ENCODE assay signal across 1 cellular context in genomic region chr1:156054500-156055342, GRCh38.
A peak's percentile ranks its signal among the peaks of the same experiment; 100 is the strongest.
TF ChIP-seq lines count a peak whose summit lies in the region.

LAMTOR2 (plus strand) TSS chr1:156054782; CDS start chr1:156054890, 108 bp downstream.

TF ChIP-seq in HepG2, 621 proteins besides CTCF, POLR2A, EP300 and RAD21 (continued from another document and continues in another):
- TF ChIP-seq HNF1B (CRISPR knock-in tag; IDR thresholded peaks at IDR 0.05) (peak; percentile 80), ZNF138 (CRISPR knock-in tag; IDR thresholded peaks at IDR 0.05; ENCODE audit: low read depth) (0 out of 2 replicates have a peak, but pooled peaks have one; percentile 21), ZNF562 (CRISPR knock-in tag; IDR thresholded peaks at IDR 0.05; ENCODE audit: borderline replicate concordance) (no peak), GPN1 (CRISPR knock-in tag; IDR thresholded peaks at IDR 0.05; ENCODE audit: borderline replicate concordance) (no peak), HHEX (CRISPR knock-in tag; IDR thresholded peaks at IDR 0.05) (peak; percentile 48; the same call in 1 of the 2 replicates), ZNF256 (CRISPR knock-in tag; conservative IDR thresholded peaks at IDR 0.05) (no peak), ZNF335 (CRISPR knock-in tag; IDR thresholded peaks at IDR 0.05) (peak; percentile 85; the same call in 1 of the 2 replicates), GABPA (IDR thresholded peaks at IDR 0.05; ENCODE audit: low read depth, low read length) (peak; percentile 67), GABPA (CRISPR knock-in tag; IDR thresholded peaks at IDR 0.05; ENCODE audit: low read depth) (peak; percentile 94), ZNF672 (CRISPR knock-in tag; IDR thresholded peaks at IDR 0.05) (no peak), ZFP36 (IDR thresholded peaks at IDR 0.05; ENCODE audit: borderline replicate concordance, low read depth, low read length, partially characterized antibody) (no peak), ZNF530 (CRISPR knock-in tag; IDR thresholded peaks at IDR 0.05; ENCODE audit: low read depth) (no peak), ZNF605 (CRISPR knock-in tag; IDR thresholded peaks at IDR 0.05) (peak; percentile 72; the same call in 1 of the 2 replicates), IRX3 (CRISPR knock-in tag; IDR thresholded peaks at IDR 0.05; ENCODE audit: borderline replicate concordance, low read depth) (no peak), FOXA1 (IDR thresholded peaks at IDR 0.05) (no peak), FOXA1 (CRISPR knock-in tag; IDR thresholded peaks at IDR 0.05) (no peak), ZNF7 (CRISPR knock-in tag; IDR thresholded peaks at IDR 0.05) (no peak), STAT6 (CRISPR knock-in tag; IDR thresholded peaks at IDR 0.05; ENCODE audit: borderline replicate concordance) (peak; percentile 65; the same call in 1 of the 2 replicates), ZNF879 (CRISPR knock-in tag; IDR thresholded peaks at IDR 0.05) (no peak), KDM1A (CRISPR knock-in tag; IDR thresholded peaks at IDR 0.05) (no peak), SP2 (CRISPR knock-in tag; IDR thresholded peaks at IDR 0.05) (no peak), ZSCAN29 (CRISPR knock-in tag; conservative IDR thresholded peaks at IDR 0.05) (no peak; the same call in 1 of the 2 replicates), ZNF646 (CRISPR knock-in tag; IDR thresholded peaks at IDR 0.05) (no peak), PBX3 (CRISPR knock-in tag; IDR thresholded peaks at IDR 0.05; ENCODE audit: borderline replicate concordance) (0 out of 2 replicates have a peak, but pooled peaks have one; percentile 50), ZNF792 (CRISPR knock-in tag; IDR thresholded peaks at IDR 0.05) (peak; percentile 70), ZNF713 (CRISPR knock-in tag; IDR thresholded peaks at IDR 0.05) (no peak; the same call in 1 of the 2 replicates), ZSCAN5A (CRISPR knock-in tag; IDR thresholded peaks at IDR 0.05; ENCODE audit: borderline replicate concordance) (peak; percentile 53; the same call in 1 of the 2 replicates), NR3C1 (CRISPR knock-in tag; IDR thresholded peaks at IDR 0.05) (no peak), TBX2 (CRISPR knock-in tag; IDR thresholded peaks at IDR 0.05; ENCODE audit: borderline replicate concordance) (peak; percentile 66), HBP1 (CRISPR knock-in tag; IDR thresholded peaks at IDR 0.05; ENCODE audit: low read depth) (peak; percentile 79), ZNF350 (CRISPR knock-in tag; IDR thresholded peaks at IDR 0.05; ENCODE audit: borderline replicate concordance, low read depth) (peak; percentile 84; the same call in 1 of the 2 replicates), MED8 (CRISPR knock-in tag; IDR thresholded peaks at IDR 0.05; ENCODE audit: insufficient replicate concordance) (peak; percentile 45), ZNF569 (CRISPR knock-in tag; IDR thresholded peaks at IDR 0.05; ENCODE audit: borderline replicate concordance) (no peak), RBM39 (IDR thresholded peaks at IDR 0.05; ENCODE audit: low read depth, low read length, poor library complexity, severe bottlenecking) (peak; percentile 71), BRD4 (CRISPR knock-in tag; IDR thresholded peaks at IDR 0.05) (peak; percentile 28; the same call in 1 of the 2 replicates), BORCS8-MEF2B (CRISPR knock-in tag; IDR thresholded peaks at IDR 0.05) (no peak), GATAD2A (CRISPR knock-in tag; IDR thresholded peaks at IDR 0.05) (no peak), TMF1 (CRISPR knock-in tag; IDR thresholded peaks at IDR 0.05; ENCODE audit: low read depth) (peak; percentile 61; the same call in 1 of the 2 replicates)
- TF ChIP-seq, protein P1, sequence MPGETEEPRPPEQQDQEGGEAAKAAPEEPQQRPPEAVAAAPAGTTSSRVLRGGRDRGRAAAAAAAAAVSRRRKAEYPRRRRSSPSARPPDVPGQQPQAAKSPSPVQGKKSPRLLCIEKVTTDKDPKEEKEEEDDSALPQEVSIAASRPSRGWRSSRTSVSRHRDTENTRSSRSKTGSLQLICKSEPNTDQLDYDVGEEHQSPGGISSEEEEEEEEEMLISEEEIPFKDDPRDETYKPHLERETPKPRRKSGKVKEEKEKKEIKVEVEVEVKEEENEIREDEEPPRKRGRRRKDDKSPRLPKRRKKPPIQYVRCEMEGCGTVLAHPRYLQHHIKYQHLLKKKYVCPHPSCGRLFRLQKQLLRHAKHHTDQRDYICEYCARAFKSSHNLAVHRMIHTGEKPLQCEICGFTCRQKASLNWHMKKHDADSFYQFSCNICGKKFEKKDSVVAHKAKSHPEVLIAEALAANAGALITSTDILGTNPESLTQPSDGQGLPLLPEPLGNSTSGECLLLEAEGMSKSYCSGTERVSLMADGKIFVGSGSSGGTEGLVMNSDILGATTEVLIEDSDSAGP (CRISPR knock-in tag; IDR thresholded peaks at IDR 0.05; ENCODE audit: borderline replicate concordance), result peak; percentile 87; the same call in 1 of the 2 replicates
- TF ChIP-seq, protein P2, sequence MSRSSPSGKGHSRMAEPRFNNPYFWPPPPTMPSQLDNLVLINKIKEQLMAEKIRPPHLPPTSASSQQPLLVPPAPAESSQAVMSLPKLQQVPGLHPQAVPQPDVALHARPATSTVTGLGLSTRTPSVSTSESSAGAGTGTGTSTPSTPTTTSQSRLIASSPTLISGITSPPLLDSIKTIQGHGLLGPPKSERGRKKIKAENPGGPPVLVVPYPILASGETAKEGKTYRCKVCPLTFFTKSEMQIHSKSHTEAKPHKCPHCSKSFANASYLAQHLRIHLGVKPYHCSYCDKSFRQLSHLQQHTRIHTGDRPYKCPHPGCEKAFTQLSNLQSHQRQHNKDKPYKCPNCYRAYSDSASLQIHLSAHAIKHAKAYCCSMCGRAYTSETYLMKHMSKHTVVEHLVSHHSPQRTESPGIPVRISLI (CRISPR knock-in tag; IDR thresholded peaks at IDR 0.05; ENCODE audit: borderline replicate concordance), result 0 out of 2 replicates have a peak, but pooled peaks have one; percentile 7
- TF ChIP-seq, protein P3, sequence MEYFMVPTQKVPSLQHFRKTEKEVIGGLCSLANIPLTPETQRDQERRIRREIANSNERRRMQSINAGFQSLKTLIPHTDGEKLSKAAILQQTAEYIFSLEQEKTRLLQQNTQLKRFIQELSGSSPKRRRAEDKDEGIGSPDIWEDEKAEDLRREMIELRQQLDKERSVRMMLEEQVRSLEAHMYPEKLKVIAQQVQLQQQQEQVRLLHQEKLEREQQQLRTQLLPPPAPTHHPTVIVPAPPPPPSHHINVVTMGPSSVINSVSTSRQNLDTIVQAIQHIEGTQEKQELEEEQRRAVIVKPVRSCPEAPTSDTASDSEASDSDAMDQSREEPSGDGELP (IDR thresholded peaks at IDR 0.05; ENCODE audit: borderline replicate concordance, low read depth), result no peak; the same call in 1 of the 2 replicates
